In genomic region chr18:36942264-36942663, GRCh38 we compare ENCODE assay signal across 9 cellular contexts.
DNase-seq lines count a peak whose midpoint lies in the region; ATAC-seq and TF ChIP-seq lines count a peak whose summit lies in the region.
"Had no signal": no experiment of that assay in that cellular context is flagged by ENCODE, and none has a peak within 500 bp of the region (broad histone marks: within the 10 kb centered on the region; RNA-seq: fewer than 3 reads in every experiment).

No MANE protein-coding gene starts in this region.

- no peak overlapping the region for H3K4me3 Mint-ChIP-seq in CD4-positive, alpha-beta T cell
- no peak overlapping the region for H3K4me3 Mint-ChIP-seq in activated CD8-positive, alpha-beta T cell treated with anti-CD3 and anti-CD28 coated beads for 36 hours

- no peaks in the 10 kb centered on the region for H3K36me3 ChIP-seq in liver (ENCODE audit: control insufficient read depth in 4 of 4, insufficient read depth in 3 of 4, low read depth in 1 of 4, low read length in 3 of 4)
- H3K36me3 ChIP-seq: Peyer's patch had no signal

- ATAC-seq in CD4-positive, alpha-beta T cell (ENCODE audit: poor library complexity), result no peak
- peak; percentile 53 for ATAC-seq in GM18867 (IDR thresholded peaks at IDR 0.05; ENCODE audit: unreplicated experiment)
- peak; percentile 53 for ATAC-seq in activated CD8-positive, alpha-beta T cell treated with anti-CD3 and anti-CD28 coated beads for 36 hours
- ATAC-seq in HG03354 (IDR thresholded peaks at IDR 0.05; ENCODE audit: poor library complexity, severe bottlenecking, unreplicated experiment), result no peak

- intact Hi-C loops in CD4-positive, alpha-beta T cell (cut with DNase I, micrococcal nuclease), result no loop called here
- intact Hi-C loops in activated CD8-positive, alpha-beta T cell treated with anti-CD3 and anti-CD28 coated beads for 36 hours (cut with micrococcal nuclease), result loop anchor here (10.0 kb wide), 1 partner anchor 533 kb away; no protein-coding TSS in a partner anchor

- no peak for DNase-seq in CD4-positive, alpha-beta T cell
- peak; percentile 18 for DNase-seq in LoVo (ENCODE audit: low spot score)
- DNase-seq in activated CD8-positive, alpha-beta T cell treated with anti-CD3 and anti-CD28 coated beads for 36 hours, result no peak
- no peak for DNase-seq in activated naive CD4-positive, alpha-beta T cell treated with anti-CD3 and anti-CD28 coated beads, Interleukin-2, amount 50 U/mL, for 16 hours
- DNase-seq in activated effector memory CD4-positive, alpha-beta T cell treated with anti-CD3 and anti-CD28 coated beads, Interleukin-2, amount 50 U/mL, for 16 hours, result no peak

- H3K27me3 ChIP-seq in CD4-positive, alpha-beta T cell (ENCODE audit: control insufficient read depth, insufficient read depth, low read length), result no peaks in the 10 kb centered on the region
- H3K27me3 ChIP-seq in liver (ENCODE audit: control insufficient read depth in 4 of 4, insufficient read depth in 4 of 4, low read length in 3 of 4), result no peaks in the 10 kb centered on the region
- H3K27me3 ChIP-seq: Peyer's patch had no signal

- H3K9me3 Mint-ChIP-seq in CD4-positive, alpha-beta T cell, result peaks cover 7% of the 10 kb centered on the region
- peaks cover 14% of the 10 kb centered on the region for H3K9me3 Mint-ChIP-seq in activated CD8-positive, alpha-beta T cell treated with anti-CD3 and anti-CD28 coated beads for 36 hours

- no peaks in the 10 kb centered on the region for H3K27me3 Mint-ChIP-seq in CD4-positive, alpha-beta T cell
- no peaks in the 10 kb centered on the region for H3K27me3 Mint-ChIP-seq in activated CD8-positive, alpha-beta T cell treated with anti-CD3 and anti-CD28 coated beads for 36 hours

- no peaks in the 10 kb centered on the region for H3K4me1 Mint-ChIP-seq in CD4-positive, alpha-beta T cell (ENCODE audit: low read depth)
- no peaks in the 10 kb centered on the region for H3K4me1 Mint-ChIP-seq in activated CD8-positive, alpha-beta T cell treated with anti-CD3 and anti-CD28 coated beads for 36 hours (ENCODE audit: low read depth)

- TF ChIP-seq CTCF in CD4-positive, alpha-beta T cell (IDR thresholded peaks at IDR 0.05), result peak; percentile 28
- TF ChIP-seq CTCF in activated CD8-positive, alpha-beta T cell treated with anti-CD3 and anti-CD28 coated beads for 36 hours (IDR thresholded peaks at IDR 0.05), result peak; percentile 89
- peak; percentile 39 for TF ChIP-seq CTCF in liver (IDR thresholded peaks at IDR 0.05; ENCODE audit: low read depth, low read length, missing input control)

- POLR2A ChIA-PET in CD4-positive, alpha-beta T cell (lab: Charles Lee), result no interaction called here
- POLR2A ChIA-PET in activated CD8-positive, alpha-beta T cell treated with anti-CD3 and anti-CD28 coated beads for 36 hours (lab: Charles Lee), result no interaction called here

- no peak overlapping the region for H3K27ac Mint-ChIP-seq in CD4-positive, alpha-beta T cell
- no peak overlapping the region for H3K27ac Mint-ChIP-seq in activated CD8-positive, alpha-beta T cell treated with anti-CD3 and anti-CD28 coated beads for 36 hours

- H3K4me3 ChIP-seq in liver (ENCODE audit: low read depth in 1 of 3, low read length in 3 of 3), result no peak overlapping the region
- H3K4me3 ChIP-seq: Peyer's patch had no signal

- TF ChIP-seq RAD21 in liver (IDR thresholded peaks at IDR 0.05), result peak; percentile 66 to 70

- H3K9ac ChIP-seq in liver (ENCODE audit: low read depth in 1 of 2, low read length in 2 of 2), result no peak overlapping the region

- H3K27ac ChIP-seq in CD4-positive, alpha-beta T cell (ENCODE audit: low read depth, low read length), result no peak overlapping the region
- H3K27ac ChIP-seq in liver (ENCODE audit: low read depth in 1 of 2, low read length in 2 of 2), result no peak overlapping the region
- H3K27ac ChIP-seq: Peyer's patch had no signal

- WGBS in liver, result 68% methylated on average over 6 of the region's 6 CpGs

- H3K36me3 Mint-ChIP-seq in CD4-positive, alpha-beta T cell (ENCODE audit: low read depth), result peaks cover 26% of the 10 kb centered on the region
- peaks cover 17% of the 10 kb centered on the region for H3K36me3 Mint-ChIP-seq in activated CD8-positive, alpha-beta T cell treated with anti-CD3 and anti-CD28 coated beads for 36 hours (ENCODE audit: low read depth)

- H3K4me1 ChIP-seq in liver (ENCODE audit: control insufficient read depth in 4 of 4, insufficient read depth in 4 of 4, low read length in 3 of 4), result no peaks in the 10 kb centered on the region
- H3K4me1 ChIP-seq: Peyer's patch had no signal

- CTCF ChIA-PET in CD4-positive, alpha-beta T cell (lab: Charles Lee), result interaction anchor here (1.2 kb wide), 1 partner anchor 11 kb away, joined by 3 read pairs; no protein-coding TSS in a partner anchor
- CTCF ChIA-PET in activated CD8-positive, alpha-beta T cell treated with anti-CD3 and anti-CD28 coated beads for 36 hours (lab: Charles Lee), result interaction anchor here (0.7 to 1.8 kb wide), 14 partner anchors 9 to 596 kb away, joined by 3 to 9 read pairs (median 4); no protein-coding TSS in a partner anchor

- no peaks in the 10 kb centered on the region for H3K9me3 ChIP-seq in CD4-positive, alpha-beta T cell (ENCODE audit: control insufficient read depth, low read length)
- peaks cover 0 to 12% (median 4%) of the 10 kb centered on the region in 4 donors for H3K9me3 ChIP-seq in liver (ENCODE audit: control insufficient read depth in 4 of 4, low read length in 3 of 4)

TF ChIP-seq in liver, 16 proteins besides CTCF, POLR2A, EP300 and RAD21:
- TF ChIP-seq FOXA2 (IDR thresholded peaks at IDR 0.05) (no peak), RXRA (IDR thresholded peaks at IDR 0.05) (no peak), SP1 (IDR thresholded peaks at IDR 0.05) (no peak), GABPA (IDR thresholded peaks at IDR 0.05 in 1 of 2, conservative IDR thresholded peaks at IDR 0.05 in 1 of 2) (no peak), ZBTB33 (IDR thresholded peaks at IDR 0.05) (no peak), NR2F2 (IDR thresholded peaks at IDR 0.05) (no peak), EGR1 (IDR thresholded peaks at IDR 0.05; ENCODE audit: low read depth in 2 of 2) (no peak), TAF1 (conservative IDR thresholded peaks at IDR 0.05) (no peak), FOXA1 (IDR thresholded peaks at IDR 0.05) (no peak), HNF4G (IDR thresholded peaks at IDR 0.05) (no peak), HNF4A (conservative IDR thresholded peaks at IDR 0.05) (no peak), YY1 (IDR thresholded peaks at IDR 0.05) (no peak)

Comparison
In these comparisons a context has a peak if more than half of its experiments do, and no peak if none do; other contexts are left out.
1. ATAC-seq: peak in GM18867 (single experiment) and activated CD8-positive, alpha-beta T cell treated with anti-CD3 and anti-CD28 coated beads for 36 hours (single experiment); none in CD4-positive, alpha-beta T cell (single experiment) and HG03354 (single experiment).
2. CTCF ChIP-seq: peak in every context shown above with its lines; median percentile 89 in activated CD8-positive, alpha-beta T cell treated with anti-CD3 and anti-CD28 coated beads for 36 hours; 39 in liver; 28 in CD4-positive, alpha-beta T cell.